ENCODE assay signal across 9 cellular contexts in genomic region chr17:14427914-14428639, GRCh38.
DNase-seq lines count a peak whose midpoint lies in the region; ATAC-seq, FAIRE-seq and TF ChIP-seq lines count a peak whose summit lies in the region.
"Had no signal": no experiment of that assay in that cellular context is flagged by ENCODE, and none has a peak within 500 bp of the region (broad histone marks: within the 10 kb centered on the region; RNA-seq: fewer than 3 reads in every experiment).

No MANE protein-coding gene starts in this region.

- H3K27ac Mint-ChIP-seq in activated T-helper 2 cell treated with anti-CD3 and anti-CD28 coated beads, Interferon-gamma antibody, Interleukin-2, Interleukin-4, amounts not matched to agents 10 μg/mL and 5 μg/mL and 100 μg/mL, durations not matched to agents 14 hours and 24 hours and 36 hours, result peak overlapping the region; percentile 82

- H3K27ac ChIP-seq in dorsolateral prefrontal cortex, result no peak overlapping the region
- H3K27ac ChIP-seq: pancreas had no signal

- no peaks in the 10 kb centered on the region for H3K36me3 Mint-ChIP-seq in activated T-helper 2 cell treated with anti-CD3 and anti-CD28 coated beads, Interferon-gamma antibody, Interleukin-2, Interleukin-4, amounts not matched to agents 10 μg/mL and 5 μg/mL and 100 μg/mL, durations not matched to agents 14 hours and 24 hours and 36 hours (ENCODE audit: low read depth)

- FAIRE-seq in GM19239 (lab: Jason Lieb, UNC), result peak; percentile 49
- FAIRE-seq: pancreas had no signal

- H3K9me3 Mint-ChIP-seq in activated T-helper 2 cell treated with anti-CD3 and anti-CD28 coated beads, Interferon-gamma antibody, Interleukin-2, Interleukin-4, amounts not matched to agents 10 μg/mL and 5 μg/mL and 100 μg/mL, durations not matched to agents 14 hours and 24 hours and 36 hours, result no peaks in the 10 kb centered on the region

- no peak overlapping the region for H3K4me3 ChIP-seq in dorsolateral prefrontal cortex
- H3K4me3 ChIP-seq: pancreas had no signal

- peak overlapping the region; percentile 54 for H3K4me3 Mint-ChIP-seq in activated T-helper 2 cell treated with anti-CD3 and anti-CD28 coated beads, Interferon-gamma antibody, Interleukin-2, Interleukin-4, amounts not matched to agents 10 μg/mL and 5 μg/mL and 100 μg/mL, durations not matched to agents 14 hours and 24 hours and 36 hours (ENCODE audit: low read depth)

- intact Hi-C loops in activated T-helper 2 cell treated with anti-CD3 and anti-CD28 coated beads, Interferon-gamma antibody, Interleukin-2, Interleukin-4, amounts not matched to agents 10 μg/mL and 5 μg/mL and 100 μg/mL, durations not matched to agents 14 hours and 24 hours and 36 hours (cut with micrococcal nuclease), result loop anchor here (1.0 to 10.0 kb wide), 4 partner anchors 25 to 223 kb away; partner anchors contain the start of gene HS3ST3B1
- intact Hi-C loops in dorsolateral prefrontal cortex (cut with DNase I), result no loop called here

- peaks cover 32% of the 10 kb centered on the region for H3K4me1 Mint-ChIP-seq in activated T-helper 2 cell treated with anti-CD3 and anti-CD28 coated beads, Interferon-gamma antibody, Interleukin-2, Interleukin-4, amounts not matched to agents 10 μg/mL and 5 μg/mL and 100 μg/mL, durations not matched to agents 14 hours and 24 hours and 36 hours (ENCODE audit: low read depth)

- H3K27me3 ChIP-seq in dorsolateral prefrontal cortex, result peaks cover 0 to 15% (median 0%) of the 10 kb centered on the region in 45 donors
- H3K27me3 ChIP-seq: pancreas had no signal

- no peak for TF ChIP-seq CTCF in dorsolateral prefrontal cortex (IDR thresholded peaks at IDR 0.05 in 54 of 56, conservative IDR thresholded peaks at IDR 0.05 in 2 of 56; ENCODE audit: low read depth in 1 of 56, partially characterized antibody in 56 of 56)

- ATAC-seq in HG03565 (IDR thresholded peaks at IDR 0.05; ENCODE audit: unreplicated experiment), result peak; percentile 84
- no peak for ATAC-seq in HG03095 (IDR thresholded peaks at IDR 0.05; ENCODE audit: unreplicated experiment)

- no peaks in the 10 kb centered on the region for H3K27me3 Mint-ChIP-seq in activated T-helper 2 cell treated with anti-CD3 and anti-CD28 coated beads, Interferon-gamma antibody, Interleukin-2, Interleukin-4, amounts not matched to agents 10 μg/mL and 5 μg/mL and 100 μg/mL, durations not matched to agents 14 hours and 24 hours and 36 hours (ENCODE audit: low read depth)

- DNase-seq in GM19239 (ENCODE audit: insufficient read length, low spot score) (peak; percentile 12), dorsolateral prefrontal cortex (no peak), cerebellum (ENCODE audit: low spot score) (no peak), A172 (ENCODE audit: low spot score) (no peak)
- peak; percentile 28 for DNase-seq in activated T-helper 2 cell treated with anti-CD3 and anti-CD28 coated beads, Interferon-gamma antibody, Interleukin-2, Interleukin-4, amounts not matched to agents 10 μg/mL and 5 μg/mL and 100 μg/mL, durations not matched to agents 14 hours and 24 hours and 36 hours (ENCODE audit: low spot score)
- peak; percentile 33 for DNase-seq in stimulated activated CD8-positive, alpha-beta memory T cell treated with anti-CD3 and anti-CD28 coated beads, Interleukin-12 subunit alpha, Interleukin-12 subunit beta, amount 100 ng/mL, for 1 hour (ENCODE audit: low read depth)
- DNase-seq: pancreas had no signal

Comparison
In these comparisons a context has a peak if more than half of its experiments do, and no peak if none do; other contexts are left out.
1. DNase-seq: peak in GM19239 (single experiment), activated T-helper 2 cell treated with anti-CD3 and anti-CD28 coated beads, Interferon-gamma antibody, Interleukin-2, Interleukin-4, amounts not matched to agents 10 μg/mL and 5 μg/mL and 100 μg/mL, durations not matched to agents 14 hours and 24 hours and 36 hours (single experiment) and stimulated activated CD8-positive, alpha-beta memory T cell treated with anti-CD3 and anti-CD28 coated beads, Interleukin-12 subunit alpha, Interleukin-12 subunit beta, amount 100 ng/mL, for 1 hour (single experiment); none in dorsolateral prefrontal cortex (0 of 10), cerebellum (single experiment) and A172 (single experiment).